ENCODE assay signal across 9 cellular contexts in genomic region chr18:7452331-7452730, GRCh38.
DNase-seq lines count a peak whose midpoint lies in the region; ATAC-seq and TF ChIP-seq lines count a peak whose summit lies in the region.
"Had no signal": no experiment of that assay in that cellular context is flagged by ENCODE, and none has a peak within 500 bp of the region (broad histone marks: within the 10 kb centered on the region; RNA-seq: fewer than 3 reads in every experiment).

No MANE protein-coding gene starts in this region.

- H3K9me3 ChIP-seq in Caco-2 (no peaks in the 10 kb centered on the region), cardiac muscle cell (ENCODE audit: low read depth) (no peaks in the 10 kb centered on the region)
- H3K9me3 ChIP-seq in CD4-positive, alpha-beta memory T cell (ENCODE audit: control insufficient read depth in 1 of 2, low read length in 2 of 2) = no peaks in the 10 kb centered on the region

- H3K27ac ChIP-seq in cardiac muscle cell = no peak overlapping the region
- no peak overlapping the region for H3K27ac ChIP-seq in CD4-positive, alpha-beta memory T cell (ENCODE audit: low read depth, low read length)
- H3K27ac ChIP-seq: epithelial cell of prostate had no signal

- H3K4me3 Mint-ChIP-seq in Caco-2 (ENCODE audit: unreplicated experiment) = no peak overlapping the region
- H3K4me3 Mint-ChIP-seq in CD4-positive, alpha-beta memory T cell = no peak overlapping the region

- peak in 1 of 2 experiments; percentile 60 for DNase-seq in Caco-2
- DNase-seq in SW480 (ENCODE audit: low spot score) = peak; percentile 47
- DNase-seq in cardiac muscle cell (ENCODE audit: low read depth in 1 of 2, low spot score in 1 of 2) = peak; percentile 56 to 68
- DNase-seq in stimulated activated CD8-positive, alpha-beta memory T cell treated with anti-CD3 and anti-CD28 coated beads, Interleukin-4, amount 100 ng/mL, for 48 hours = peak; percentile 26
- no peak for DNase-seq in CD4-positive, alpha-beta memory T cell
- DNase-seq in NOMO-1 treated with DMSO at 0.1 percent for 48 hours (lab: John Stamatoyannopoulos, UW; ENCODE audit: unreplicated experiment) = no peak

- TF ChIP-seq CTCF in Caco-2 (IDR thresholded peaks at IDR 0.05; ENCODE audit: insufficient read depth in 1 of 2, low read depth in 1 of 2, low read length in 1 of 2, severe bottlenecking in 1 of 2, unreplicated experiment in 1 of 2) = peak; percentile 66 to 81
- TF ChIP-seq CTCF in cardiac muscle cell (IDR thresholded peaks at IDR 0.05; ENCODE audit: low read depth, low read length) = peak; percentile 83

- intact Hi-C loops in Caco-2 (cut with micrococcal nuclease; ENCODE audit: unreplicated experiment) = loop anchor here (2.0 to 5.0 kb wide), 2 partner anchors 80 to 180 kb away; no protein-coding TSS in a partner anchor
- intact Hi-C loops in CD4-positive, alpha-beta memory T cell (cut with micrococcal nuclease) = no loop called here

- peaks cover 7% of the 10 kb centered on the region for H3K27me3 Mint-ChIP-seq in Caco-2 (ENCODE audit: insufficient read depth, unreplicated experiment)
- H3K27me3 Mint-ChIP-seq in CD4-positive, alpha-beta memory T cell = no peaks in the 10 kb centered on the region

- ATAC-seq in HG03432 (IDR thresholded peaks at IDR 0.05; ENCODE audit: unreplicated experiment) (peak; percentile 59), GM21723 (IDR thresholded peaks at IDR 0.05; ENCODE audit: unreplicated experiment) (no peak)

- H3K4me1 ChIP-seq in Caco-2 (peaks cover 6% of the 10 kb centered on the region; the same call in 1 of the 2 replicates), cardiac muscle cell (ENCODE audit: low read depth) (no peaks in the 10 kb centered on the region)
- H3K4me1 ChIP-seq in CD4-positive, alpha-beta memory T cell (ENCODE audit: insufficient read depth, low read length) = no peaks in the 10 kb centered on the region

- H3K4me1 Mint-ChIP-seq in Caco-2 (ENCODE audit: low read depth, unreplicated experiment) = peaks cover 5% of the 10 kb centered on the region
- H3K4me1 Mint-ChIP-seq in CD4-positive, alpha-beta memory T cell = no peaks in the 10 kb centered on the region

- no TSS peak for BruUV-seq in Caco-2 (replicated peaks; lab: Mats Ljungman, UMichigan)

- no peak overlapping the region for H3K27ac Mint-ChIP-seq in Caco-2 (ENCODE audit: unreplicated experiment)
- no peak overlapping the region for H3K27ac Mint-ChIP-seq in CD4-positive, alpha-beta memory T cell

- H3K36me3 Mint-ChIP-seq in Caco-2 (ENCODE audit: insufficient read depth, unreplicated experiment) = no peaks in the 10 kb centered on the region
- H3K36me3 Mint-ChIP-seq in CD4-positive, alpha-beta memory T cell = no peaks in the 10 kb centered on the region

- no peaks in the 10 kb centered on the region for H3K9me3 Mint-ChIP-seq in Caco-2 (ENCODE audit: unreplicated experiment)
- peaks cover 0 to 3% (median 0%) of the 10 kb centered on the region in 8 donors for H3K9me3 Mint-ChIP-seq in CD4-positive, alpha-beta memory T cell

- H3K36me3 ChIP-seq in Caco-2 (ENCODE audit: control insufficient read depth, insufficient read depth, low read length) (no peaks in the 10 kb centered on the region), cardiac muscle cell (no peaks in the 10 kb centered on the region)
- H3K36me3 ChIP-seq in CD4-positive, alpha-beta memory T cell (ENCODE audit: insufficient read depth, low read length) = no peaks in the 10 kb centered on the region

- H3K27me3 ChIP-seq in Caco-2 (replicated peaks; ENCODE audit: control insufficient read depth, insufficient read depth, low read length) = no peaks in the 10 kb centered on the region
- no peaks in the 10 kb centered on the region for H3K27me3 ChIP-seq in cardiac muscle cell
- no peaks in the 10 kb centered on the region for H3K27me3 ChIP-seq in CD4-positive, alpha-beta memory T cell (ENCODE audit: insufficient read depth, low read length)

- POLR2A ChIA-PET in Caco-2 (lab: Charles Lee) = no interaction called here
- POLR2A ChIA-PET in CD4-positive, alpha-beta memory T cell (lab: Charles Lee; ENCODE audit: partially characterized antibody) = no interaction called here

- no peak overlapping the region for H3K4me3 ChIP-seq in Caco-2 (ENCODE audit: low read depth, low read length)
- no peak overlapping the region for H3K4me3 ChIP-seq in cardiac muscle cell
- no peak overlapping the region for H3K4me3 ChIP-seq in CD4-positive, alpha-beta memory T cell (ENCODE audit: low read length in 2 of 2)

- CTCF ChIA-PET in Caco-2 (lab: Charles Lee) = interaction anchor here (0.5 to 1.1 kb wide), 5 partner anchors 84 to 197 kb away, joined by 3 to 8 read pairs (median 3); partner anchors contain the start of gene PTPRM
- CTCF ChIA-PET in CD4-positive, alpha-beta memory T cell (lab: Charles Lee; ENCODE audit: partially characterized antibody) = no interaction called here

Comparison
In these comparisons a context has a peak if more than half of its experiments do, and no peak if none do; other contexts are left out.
1. DNase-seq: peak in SW480 (single experiment), cardiac muscle cell (2 of 2) and stimulated activated CD8-positive, alpha-beta memory T cell treated with anti-CD3 and anti-CD28 coated beads, Interleukin-4, amount 100 ng/mL, for 48 hours (single experiment); none in CD4-positive, alpha-beta memory T cell (0 of 5) and NOMO-1 treated with DMSO at 0.1 percent for 48 hours (single experiment).